In genomic region chr12:22535038-22535437, GRCh38 we compare ENCODE assay signal across 23 cellular contexts.
"Had no signal": no experiment of that assay in that cellular context is flagged by ENCODE, and none has a peak within 500 bp of the region (broad histone marks: within the 10 kb centered on the region; RNA-seq: fewer than 3 reads in every experiment).

No MANE protein-coding gene starts in this region.

- H3K9ac ChIP-seq: neural progenitor cell had no signal

- H3K4me3 ChIP-seq: ascending aorta, heart left ventricle, left lung, lower lobe of right lung, neural progenitor cell, right atrium auricular region, stomach, thyroid gland, upper lobe of left lung had no signal

- H3K27me3 ChIP-seq: ascending aorta, heart left ventricle, left lung, neural progenitor cell, right atrium auricular region, stomach, thyroid gland, upper lobe of left lung had no signal

- ATAC-seq: heart left ventricle; left lung; lower lobe of right lung; natural killer cell; stimulated activated naive B cell treated with anti-CD40 and anti-IgM and Interleukin-4, amounts not matched to agents 10 μg/mL and 1 μg/mL and 100 μg/mL, for 72 hours had no signal

- DNase-seq: activated CD4-positive, alpha-beta memory T cell treated with anti-CD3 and anti-CD28 coated beads for 36 hours; activated CD4-positive, alpha-beta T cell treated with anti-CD3 and anti-CD28 coated beads for 4 hours; activated CD8-positive, alpha-beta memory T cell treated with anti-CD3 and anti-CD28 coated beads, Interleukin-2, amount 50 U/mL, for 4 hours; activated naive CD8-positive, alpha-beta T cell treated with anti-CD3 and anti-CD28 coated beads, Interleukin-2, amount 10 ng/mL, durations not matched to agents 7 days and 5 days; activated T-cell treated with anti-CD3 and anti-CD28 coated beads, Interleukin-2, amount 50 U/mL, for 1 hour; heart left ventricle; hypothalamus; left lung; lower lobe of right lung; mesenchymal stem cell; natural killer cell; occipital lobe; stimulated activated CD4-positive, alpha-beta T cell treated with anti-CD3 and anti-CD28 coated beads, Interleukin-15, amount 100 ng/mL, for 24 hours; stimulated activated CD4-positive, alpha-beta T cell treated with anti-CD3 and anti-CD28 coated beads, Interleukin-2, amount 100 ng/mL, for 24 hours; stimulated activated naive B cell treated with anti-CD40 and anti-IgM and Interleukin-4, amounts not matched to agents 10 μg/mL and 1 μg/mL and 100 μg/mL, for 72 hours; stomach; thyroid gland; upper lobe of left lung had no signal

- H3K9me3 ChIP-seq: ascending aorta, lower lobe of right lung, right atrium auricular region, thyroid gland, upper lobe of left lung had no signal

- H3K27ac ChIP-seq: ascending aorta, heart left ventricle, left lung, lower lobe of right lung, neural progenitor cell, right atrium auricular region, stomach, thyroid gland, upper lobe of left lung, VCaP had no signal

- H2AFZ ChIP-seq: neural progenitor cell had no signal

- H3K4me1 ChIP-seq: neural progenitor cell had no signal

- FAIRE-seq: endothelial cell of umbilical vein had no signal

- H3K4me2 ChIP-seq: neural progenitor cell had no signal
